Comparison of ENCODE assay signal across 19 cellular contexts in genomic region chr5:148978370-148979103, GRCh38.
DNase-seq lines count a peak whose midpoint lies in the region; ATAC-seq and TF ChIP-seq lines count a peak whose summit lies in the region.
"Had no signal": no experiment of that assay in that cellular context is flagged by ENCODE, and none has a peak within 500 bp of the region (broad histone marks: within the 10 kb centered on the region; RNA-seq: fewer than 3 reads in every experiment).

No MANE protein-coding gene starts in this region.

- no peaks in the 10 kb centered on the region for H3K36me3 ChIP-seq in upper lobe of right lung
- H3K36me3 ChIP-seq: Peyer's patch had no signal

- no peaks in the 10 kb centered on the region for H3K36me3 Mint-ChIP-seq in nephron progenitor cell (ENCODE audit: low read depth)
- no peaks in the 10 kb centered on the region for H3K36me3 Mint-ChIP-seq in endothelial cell (ENCODE audit: low read depth, unreplicated experiment)
- H3K36me3 Mint-ChIP-seq: activated naive CD4-positive, alpha-beta T cell treated with anti-CD3 and anti-CD28 coated beads, Interleukin-2, amount 50 U/mL, for 24 hours had no signal

- peak; percentile 51 for ATAC-seq in upper lobe of right lung
- ATAC-seq in GM21737 (IDR thresholded peaks at IDR 0.05; ENCODE audit: unreplicated experiment) = no peak

- H3K9me3 ChIP-seq in upper lobe of right lung = no peaks in the 10 kb centered on the region
- H3K9me3 ChIP-seq: Peyer's patch had no signal

- H3K4me3 ChIP-seq in epithelial cell of esophagus (ENCODE audit: low read length) = no peak overlapping the region
- H3K4me3 ChIP-seq in upper lobe of right lung = no peak overlapping the region
- H3K4me3 ChIP-seq: Peyer's patch had no signal

- DNase-seq in NCI-H69 (lab: John Stamatoyannopoulos, UW) = peak; percentile 47
- DNase-seq in epithelial cell of esophagus (ENCODE audit: low read depth) = peak; percentile 85
- DNase-seq in nephron progenitor cell = no peak
- DNase-seq in upper lobe of right lung = no peak
- DNase-seq in stimulated activated naive CD4-positive, alpha-beta T cell (lab: John Stamatoyannopoulos, UW) = no peak
- no peak for DNase-seq in endothelial cell (ENCODE audit: low spot score)
- DNase-seq: activated CD4-positive, alpha-beta T cell treated with anti-CD3 and anti-CD28 coated beads, Interleukin-2, amount 50 U/mL, for 48 hours; activated T-cell treated with anti-CD3 and anti-CD28 coated beads, Interleukin-2, amount 50 U/mL, for 24 hours; C1 segment of cervical spinal cord; DMS79; erythroblast; NCI-H1048; NCI-H2107; NCI-H526 treated with DMSO at 0.1 percent for 48 hours; Peyer's patch; substantia nigra; SW 1271 had no signal

- H3K27me3 ChIP-seq in upper lobe of right lung = no peaks in the 10 kb centered on the region
- H3K27me3 ChIP-seq: Peyer's patch had no signal

- no peak overlapping the region for H3K4me3 Mint-ChIP-seq in nephron progenitor cell
- no peak overlapping the region for H3K4me3 Mint-ChIP-seq in endothelial cell (ENCODE audit: unreplicated experiment)
- H3K4me3 Mint-ChIP-seq: activated naive CD4-positive, alpha-beta T cell treated with anti-CD3 and anti-CD28 coated beads, Interleukin-2, amount 50 U/mL, for 24 hours; activated T-cell treated with anti-CD3 and anti-CD28 coated beads, Interleukin-2, amount 50 U/mL, for 24 hours had no signal

- H3K4me1 Mint-ChIP-seq in nephron progenitor cell (peaks cover 8% of the 10 kb centered on the region), endothelial cell (ENCODE audit: unreplicated experiment) (peaks cover 5% of the 10 kb centered on the region)
- H3K4me1 Mint-ChIP-seq: activated naive CD4-positive, alpha-beta T cell treated with anti-CD3 and anti-CD28 coated beads, Interleukin-2, amount 50 U/mL, for 24 hours had no signal

- peak overlapping the region; percentile 3 for H3K27ac Mint-ChIP-seq in nephron progenitor cell
- no peak overlapping the region for H3K27ac Mint-ChIP-seq in endothelial cell (ENCODE audit: unreplicated experiment)
- H3K27ac Mint-ChIP-seq: activated naive CD4-positive, alpha-beta T cell treated with anti-CD3 and anti-CD28 coated beads, Interleukin-2, amount 50 U/mL, for 24 hours; activated T-cell treated with anti-CD3 and anti-CD28 coated beads, Interleukin-2, amount 50 U/mL, for 24 hours had no signal

- H3K27ac ChIP-seq in upper lobe of right lung = peak overlapping the region; percentile 65
- H3K27ac ChIP-seq: Peyer's patch had no signal

- peaks cover 12% of the 10 kb centered on the region for H3K4me1 ChIP-seq in upper lobe of right lung
- H3K4me1 ChIP-seq: Peyer's patch had no signal

- H3K9me3 Mint-ChIP-seq in nephron progenitor cell = no peaks in the 10 kb centered on the region
- H3K9me3 Mint-ChIP-seq in endothelial cell (ENCODE audit: unreplicated experiment) = no peaks in the 10 kb centered on the region
- H3K9me3 Mint-ChIP-seq: activated naive CD4-positive, alpha-beta T cell treated with anti-CD3 and anti-CD28 coated beads, Interleukin-2, amount 50 U/mL, for 24 hours; activated T-cell treated with anti-CD3 and anti-CD28 coated beads, Interleukin-2, amount 50 U/mL, for 24 hours had no signal

- H3K27me3 Mint-ChIP-seq in nephron progenitor cell (ENCODE audit: low read depth, poor library complexity) = peaks cover 14% of the 10 kb centered on the region
- peaks cover 3% of the 10 kb centered on the region for H3K27me3 Mint-ChIP-seq in endothelial cell (ENCODE audit: unreplicated experiment)

- intact Hi-C loops in upper lobe of right lung (cut with DNase I) = no loop called here

- TF ChIP-seq CTCF in epithelial cell of esophagus (IDR thresholded peaks at IDR 0.05; ENCODE audit: insufficient read depth, low read depth, low read length, missing control alignments) (no peak), nephron progenitor cell (IDR thresholded peaks at IDR 0.05) (no peak), upper lobe of right lung (IDR thresholded peaks at IDR 0.05) (no peak), endothelial cell (IDR thresholded peaks at IDR 0.05; ENCODE audit: unreplicated experiment) (no peak)

Comparison
In these comparisons a context has a peak if more than half of its experiments do, and no peak if none do; other contexts are left out.
1. DNase-seq: peak in NCI-H69 (single experiment) and epithelial cell of esophagus (single experiment); none in nephron progenitor cell (single experiment), upper lobe of right lung (single experiment), stimulated activated naive CD4-positive, alpha-beta T cell (0 of 6) and endothelial cell (single experiment).